7 cellular contexts compared by ENCODE assay signal in the genomic region with DNA sequence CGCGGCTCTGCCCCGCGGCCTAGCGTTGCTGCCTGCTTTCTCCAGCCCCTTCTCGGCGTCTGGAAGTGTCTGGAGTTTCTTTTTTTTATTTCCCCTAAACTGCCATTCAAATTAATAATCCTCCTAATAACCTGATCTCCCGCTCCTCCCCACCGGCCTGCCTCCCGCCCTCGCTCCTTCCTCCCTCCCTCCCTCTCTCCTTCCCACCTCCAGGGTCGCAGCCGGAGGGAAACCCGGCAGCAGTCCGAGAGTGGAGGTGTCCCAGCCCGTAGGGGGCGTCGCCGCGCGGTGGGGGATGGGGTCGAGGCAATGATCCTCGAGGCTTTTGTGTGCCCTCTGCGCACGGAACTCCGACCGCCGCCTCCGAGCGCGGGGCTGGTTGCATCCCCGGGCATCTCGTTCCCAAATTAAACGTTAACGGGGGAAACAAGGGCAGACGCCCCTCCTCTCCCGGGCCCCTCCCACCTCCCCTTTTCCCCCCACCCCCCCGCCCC. TPM values are rescaled to one million over a fixed set of nuclear protein-coding genes. Genes with fewer than 3 reads are reported as not detected.
DNase-seq lines count a peak whose midpoint lies in the region; ATAC-seq and TF ChIP-seq lines count a peak whose summit lies in the region.

No MANE protein-coding gene starts in this region.

- no peak for TF ChIP-seq POLR2A in upper lobe of left lung (IDR thresholded peaks at IDR 0.05)

- no TSS peak for BruUV-seq in PC-9 (replicated peaks; lab: Mats Ljungman, UMichigan)

- H3K4ac ChIP-seq in neuronal stem cell (ENCODE audit: low read length): no peak overlapping the region

- H2BK5ac ChIP-seq in neuronal stem cell (ENCODE audit: low read length): peak overlapping the region; percentile 35

- H3K9me3 ChIP-seq in PC-9 (ENCODE audit: insufficient read depth, low read depth): no peaks in the 10 kb centered on the region
- H3K9me3 ChIP-seq in neuronal stem cell (replicated peaks in 1 of 2; ENCODE audit: control insufficient read depth in 2 of 2, insufficient read depth in 1 of 2, low read depth in 1 of 2, low read length in 2 of 2): no peaks in the 10 kb centered on the region
- H3K9me3 ChIP-seq in upper lobe of left lung: no peaks in the 10 kb centered on the region

- peak overlapping the region; percentile 98 for H3K18ac ChIP-seq in neuronal stem cell (ENCODE audit: low read length)

- no peak overlapping the region for H2BK120ac ChIP-seq in neuronal stem cell (ENCODE audit: low read depth, low read length)

- H2AFZ ChIP-seq in PC-9: peak overlapping the region; percentile 96
- H2AFZ ChIP-seq in neuronal stem cell (ENCODE audit: low read length): peak overlapping the region; percentile 97

- H3K27ac ChIP-seq in PC-9 (peak overlapping the region; percentile 76), neuronal stem cell (replicated peaks; ENCODE audit: low read length) (peak overlapping the region; percentile 77), upper lobe of left lung (peak overlapping the region; percentile 89 to 95 (median 92))

- H3K4me2 ChIP-seq in PC-9: peak overlapping the region; percentile 97
- peak overlapping the region; percentile 100 for H3K4me2 ChIP-seq in neuronal stem cell (ENCODE audit: insufficient read depth, low read length, poor library complexity, severe bottlenecking)

- H4K91ac ChIP-seq in neuronal stem cell (ENCODE audit: low read depth, low read length, poor library complexity): no peak overlapping the region

- H4K20me1 ChIP-seq in PC-9 (ENCODE audit: insufficient read depth): no peaks in the 10 kb centered on the region

- no peaks in the 10 kb centered on the region for H3K9me2 ChIP-seq in PC-9 (ENCODE audit: insufficient read depth)

- no peak overlapping the region for H2BK12ac ChIP-seq in neuronal stem cell (ENCODE audit: low read length)

- H3K27me3 ChIP-seq in PC-9 (ENCODE audit: insufficient read depth, low read depth) (no peaks in the 10 kb centered on the region), neuronal stem cell (ENCODE audit: control insufficient read depth in 3 of 3, insufficient read depth in 3 of 3, low read depth in 1 of 3, low read length in 3 of 3) (peaks cover 0 to 32% (median 16%) of the 10 kb centered on the region in 3 experiments), upper lobe of left lung (peaks cover 0 to 8% (median 2%) of the 10 kb centered on the region in 4 donors)

- H3K14ac ChIP-seq in neuronal stem cell (ENCODE audit: low read length): no peak overlapping the region

- H4K8ac ChIP-seq in neuronal stem cell (ENCODE audit: low read depth, low read length): no peak overlapping the region

- H2BK15ac ChIP-seq in neuronal stem cell (ENCODE audit: low read length): peak overlapping the region; percentile 75

- H3K23ac ChIP-seq in neuronal stem cell (ENCODE audit: low read depth, low read length, poor library complexity): peak overlapping the region; percentile 89

- H3K4me3 ChIP-seq in PC-9: peak overlapping the region; percentile 94
- H3K4me3 ChIP-seq in foreskin fibroblast (ENCODE audit: low read depth in 1 of 2, low read length in 2 of 2): peak overlapping the region; percentile 86 to 89
- H3K4me3 ChIP-seq in neuronal stem cell (ENCODE audit: low read length in 2 of 2): peak overlapping the region; percentile 70 to 78
- H3K4me3 ChIP-seq in upper lobe of left lung: peak overlapping the region; percentile 78 to 97 (median 90)

- TF ChIP-seq CTCF in PC-9 (conservative IDR thresholded peaks at IDR 0.05): peak; percentile 46; the same call in 1 of the 2 replicates
- peak; percentile 35 for TF ChIP-seq CTCF in foreskin fibroblast (IDR thresholded peaks at IDR 0.05; ENCODE audit: low read depth, low read length)
- peak in 1 of 6 experiments; percentile 27 for TF ChIP-seq CTCF in upper lobe of left lung (IDR thresholded peaks at IDR 0.05)

- H3F3A ChIP-seq in PC-9 (ENCODE audit: insufficient read depth, low read depth): peaks cover 20% of the 10 kb centered on the region; the same call in 1 of the 2 replicates

- DNase-seq in PC-9: peak in 1 of 2 experiments; percentile 75
- DNase-seq in activated T-helper 9 cell treated with anti-CD3 and anti-CD28 coated beads, Interleukin-2, amount 50 U/mL, for 16 hours (ENCODE audit: low read depth): peak; percentile 63
- DNase-seq in foreskin fibroblast: peak; percentile 51 to 72
- peak; percentile 65 for DNase-seq in neuronal stem cell (ENCODE audit: low spot score)
- peak; percentile 61 to 95 for DNase-seq in upper lobe of left lung

- no peaks in the 10 kb centered on the region for H3K36me3 ChIP-seq in PC-9 (ENCODE audit: low read depth)
- H3K36me3 ChIP-seq in neuronal stem cell (replicated peaks in 1 of 2; ENCODE audit: control insufficient read depth in 2 of 2, insufficient read depth in 2 of 2, low read length in 2 of 2): peaks cover 0 to 27% of the 10 kb centered on the region in 2 donors
- H3K36me3 ChIP-seq in upper lobe of left lung: peaks cover 0 to 17% (median 0%) of the 10 kb centered on the region in 4 donors

- no peaks in the 10 kb centered on the region for H3K4me1 ChIP-seq in PC-9 (replicated peaks; ENCODE audit: insufficient read depth)
- peaks cover 6 to 12% of the 10 kb centered on the region in 2 donors for H3K4me1 ChIP-seq in neuronal stem cell (ENCODE audit: control insufficient read depth in 2 of 2, insufficient read depth in 1 of 2, low read depth in 1 of 2, low read length in 2 of 2)
- peaks cover 8 to 22% (median 11%) of the 10 kb centered on the region in 4 donors for H3K4me1 ChIP-seq in upper lobe of left lung

- H3K9ac ChIP-seq in neuronal stem cell (ENCODE audit: low read depth, low read length, poor library complexity): no peak overlapping the region

- H2AK5ac ChIP-seq in neuronal stem cell (ENCODE audit: low read depth, low read length): no peak overlapping the region

- no peaks in the 10 kb centered on the region for H3K79me2 ChIP-seq in PC-9 (ENCODE audit: low read depth)

- WGBS in neuronal stem cell (ENCODE audit: extremely low coverage in 2 of 2, insufficient read length in 2 of 2, insufficient replicate concordance in 1 of 2), 2 donors: no CpG with 5 or more reads among the region's 38 CpGs
- 1% methylated on average over 19 to 32 of the region's 38 CpGs for WGBS in upper lobe of left lung, 2 donors

- no peak for TF ChIP-seq EP300 in upper lobe of left lung (IDR thresholded peaks at IDR 0.05)

- intact Hi-C loops in PC-9 (cut with micrococcal nuclease; ENCODE audit: unreplicated experiment): loop anchor here (1.0 to 5.0 kb wide), 5 partner anchors 56 to 529 kb away; partner anchors contain the start of gene CRADD

- CTCF ChIA-PET in PC-9 (lab: Charles Lee): no interaction called here

- H3K79me1 ChIP-seq in neuronal stem cell (ENCODE audit: low read depth, low read length): peaks cover 2% of the 10 kb centered on the region

- ATAC-seq in GM18502 (IDR thresholded peaks at IDR 0.05; ENCODE audit: poor library complexity, unreplicated experiment): peak; percentile 23
- ATAC-seq in HG03175 (IDR thresholded peaks at IDR 0.05; ENCODE audit: unreplicated experiment): peak; percentile 19
- peak in 1 of 2 donors; percentile 55 for ATAC-seq in upper lobe of left lung (ENCODE audit: low FRiP score in 2 of 2)

- POLR2A ChIA-PET in PC-9 (lab: Charles Lee; ENCODE audit: unreplicated experiment): no interaction called here

RNA-seq across cellular contexts. Expression of gene SOCS2, which starts 1.1 kb away (rescaled TPM):
- total RNA-seq in PC-9 (2021): 9.2 and 11.1 TPM in 2 replicates
- polyA plus RNA-seq in neuronal stem cell (2013, experiment 1 of 2): 4.2 TPM
- polyA plus RNA-seq in neuronal stem cell (2013, experiment 2 of 2): 4.6 TPM
- 10 to 100 TPM; 18.3 to 63.0 (median 34.6) TPM for total RNA-seq in upper lobe of left lung
